In genomic region chr5:22779499-22779898, GRCh38 we compare ENCODE assay signal across 33 cellular contexts.
"Had no signal": no experiment of that assay in that cellular context is flagged by ENCODE, and none has a peak within 500 bp of the region (broad histone marks: within the 10 kb centered on the region; RNA-seq: fewer than 3 reads in every experiment).

No MANE protein-coding gene starts in this region.

- ATAC-seq: body of pancreas; heart right ventricle; left lobe of liver; lower lobe of right lung; naive thymus-derived CD8-positive, alpha-beta T cell had no signal

- H3K9me3 ChIP-seq: adrenal gland, body of pancreas, colonic mucosa, esophagus squamous epithelium, heart right ventricle, lower lobe of right lung, right atrium auricular region, stomach, thyroid gland, upper lobe of left lung, vagina had no signal

- H3K4me3 ChIP-seq: adrenal gland, body of pancreas, colonic mucosa, esophagus squamous epithelium, heart right ventricle, lower lobe of right lung, right atrium auricular region, smooth muscle cell, stomach, thyroid gland, upper lobe of left lung, vagina had no signal

- H3K4me1 ChIP-seq: adrenal gland, body of pancreas, colonic mucosa, esophagus squamous epithelium, heart right ventricle, lower lobe of right lung, parathyroid adenoma, right atrium auricular region, stomach, thyroid gland, upper lobe of left lung, vagina had no signal

- H3K27me3 ChIP-seq: adrenal gland, body of pancreas, colonic mucosa, esophagus squamous epithelium, heart right ventricle, right atrium auricular region, stomach, thyroid gland, upper lobe of left lung, vagina had no signal

- H3K36me3 ChIP-seq: adrenal gland, colonic mucosa, esophagus squamous epithelium, heart right ventricle, lower lobe of right lung, right atrium auricular region, stomach, thyroid gland, upper lobe of left lung, vagina had no signal

- H3K27ac ChIP-seq: adrenal gland, body of pancreas, colonic mucosa, epithelial cell of prostate, esophagus squamous epithelium, heart right ventricle, lower lobe of right lung, parathyroid adenoma, right atrium auricular region, stomach, thyroid gland, upper lobe of left lung, vagina had no signal

- DNase-seq: activated CD4-positive, alpha-beta memory T cell treated with anti-CD3 and anti-CD28 coated beads for 36 hours; activated CD4-positive, alpha-beta T cell treated with anti-CD3 and anti-CD28 coated beads, Interleukin-2, amount 10 ng/mL, durations not matched to agents 24 days and 14 days; activated CD4-positive, CD25-positive, alpha-beta regulatory T cell treated with anti-CD3 and anti-CD28 coated beads, Interleukin-2, amount 50 U/mL, for 72 hours; activated CD8-positive, alpha-beta memory T cell treated with anti-CD3 and anti-CD28 coated beads, Interleukin-2, amount 50 U/mL, for 4 hours; activated effector memory CD4-positive, alpha-beta T cell treated with anti-CD3 and anti-CD28 coated beads, Interleukin-2, amount 50 U/mL, for 16 hours; activated naive CD4-positive, alpha-beta T cell treated with anti-CD3 and anti-CD28 coated beads for 36 hours; activated naive CD8-positive, alpha-beta T cell treated with anti-CD3 and anti-CD28 coated beads for 36 hours; activated T-cell treated with anti-CD3 and anti-CD28 coated beads, Interleukin-2, amount 50 U/mL, for 1 hour; adrenal gland; aorta; body of pancreas; cerebellar nuclear complex; colonic mucosa; effector CD8-positive, alpha-beta T cell; esophagus squamous epithelium; foreskin melanocyte; heart right ventricle; kidney glomerular epithelial cell; lower lobe of right lung; mesenchymal stem cell; naive thymus-derived CD8-positive, alpha-beta T cell; occipital lobe; stimulated activated CD4-positive, alpha-beta T cell treated with anti-CD3 and anti-CD28 coated beads, Interleukin-1b, Interleukin-23, amount 100 ng/mL, for 48 hours; stimulated activated naive B cell treated with anti-CD40 and anti-IgM and Interleukin-4, amounts not matched to agents 10 μg/mL and 1 μg/mL and 100 μg/mL, for 72 hours; stomach; thyroid gland; upper lobe of left lung had no signal
